1 cellular context compared by ENCODE assay signal in the genomic region with DNA sequence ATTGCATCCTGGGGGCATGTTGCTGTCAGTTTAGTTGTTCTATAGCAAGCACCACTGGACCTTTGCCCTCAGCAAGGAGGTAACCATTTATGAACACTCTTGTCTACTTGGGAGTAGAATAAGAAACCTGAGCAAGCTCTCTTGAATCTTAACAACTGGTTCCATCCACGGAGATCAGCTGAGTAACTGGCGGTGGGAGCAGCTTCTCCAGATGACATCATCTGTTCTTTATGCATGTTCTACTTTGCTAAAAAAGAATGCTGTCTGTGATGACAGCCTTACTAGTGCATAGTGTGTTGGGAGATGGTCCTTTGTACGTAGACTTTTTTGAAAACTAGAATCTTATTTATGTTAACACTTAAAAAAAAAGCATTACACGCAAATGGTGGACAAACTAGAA.
TF ChIP-seq lines count a peak whose summit lies in the region.

No MANE protein-coding gene starts in this region.

TF ChIP-seq in IMR-90, 13 proteins besides CTCF, POLR2A, EP300 and RAD21 (continued from another document):
- TF ChIP-seq, protein P1, sequence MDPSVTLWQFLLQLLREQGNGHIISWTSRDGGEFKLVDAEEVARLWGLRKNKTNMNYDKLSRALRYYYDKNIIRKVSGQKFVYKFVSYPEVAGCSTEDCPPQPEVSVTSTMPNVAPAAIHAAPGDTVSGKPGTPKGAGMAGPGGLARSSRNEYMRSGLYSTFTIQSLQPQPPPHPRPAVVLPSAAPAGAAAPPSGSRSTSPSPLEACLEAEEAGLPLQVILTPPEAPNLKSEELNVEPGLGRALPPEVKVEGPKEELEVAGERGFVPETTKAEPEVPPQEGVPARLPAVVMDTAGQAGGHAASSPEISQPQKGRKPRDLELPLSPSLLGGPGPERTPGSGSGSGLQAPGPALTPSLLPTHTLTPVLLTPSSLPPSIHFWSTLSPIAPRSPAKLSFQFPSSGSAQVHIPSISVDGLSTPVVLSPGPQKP (IDR thresholded peaks at IDR 0.05; ENCODE audit: borderline replicate concordance, low read depth, low read length): no peak
- TF ChIP-seq BHLHE40 (IDR thresholded peaks at IDR 0.05; ENCODE audit: low read depth, low read length) (no peak), MAZ (IDR thresholded peaks at IDR 0.05; ENCODE audit: borderline replicate concordance, low read depth, low read length) (no peak), FOS (IDR thresholded peaks at IDR 0.05; ENCODE audit: low read depth, low read length) (no peak), SMC3 (IDR thresholded peaks at IDR 0.05; ENCODE audit: low read depth, low read length) (no peak), RFX5 (IDR thresholded peaks at IDR 0.05; ENCODE audit: low read depth, low read length) (no peak), CHD1 (IDR thresholded peaks at IDR 0.05; ENCODE audit: low read depth, low read length) (no peak)
- TF ChIP-seq, protein P2, sequence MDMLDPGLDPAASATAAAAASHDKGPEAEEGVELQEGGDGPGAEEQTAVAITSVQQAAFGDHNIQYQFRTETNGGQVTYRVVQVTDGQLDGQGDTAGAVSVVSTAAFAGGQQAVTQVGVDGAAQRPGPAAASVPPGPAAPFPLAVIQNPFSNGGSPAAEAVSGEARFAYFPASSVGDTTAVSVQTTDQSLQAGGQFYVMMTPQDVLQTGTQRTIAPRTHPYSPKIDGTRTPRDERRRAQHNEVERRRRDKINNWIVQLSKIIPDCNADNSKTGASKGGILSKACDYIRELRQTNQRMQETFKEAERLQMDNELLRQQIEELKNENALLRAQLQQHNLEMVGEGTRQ (IDR thresholded peaks at IDR 0.05; ENCODE audit: low read depth, low read length): no peak
